13 cellular contexts compared by ENCODE assay signal in the genomic region with DNA sequence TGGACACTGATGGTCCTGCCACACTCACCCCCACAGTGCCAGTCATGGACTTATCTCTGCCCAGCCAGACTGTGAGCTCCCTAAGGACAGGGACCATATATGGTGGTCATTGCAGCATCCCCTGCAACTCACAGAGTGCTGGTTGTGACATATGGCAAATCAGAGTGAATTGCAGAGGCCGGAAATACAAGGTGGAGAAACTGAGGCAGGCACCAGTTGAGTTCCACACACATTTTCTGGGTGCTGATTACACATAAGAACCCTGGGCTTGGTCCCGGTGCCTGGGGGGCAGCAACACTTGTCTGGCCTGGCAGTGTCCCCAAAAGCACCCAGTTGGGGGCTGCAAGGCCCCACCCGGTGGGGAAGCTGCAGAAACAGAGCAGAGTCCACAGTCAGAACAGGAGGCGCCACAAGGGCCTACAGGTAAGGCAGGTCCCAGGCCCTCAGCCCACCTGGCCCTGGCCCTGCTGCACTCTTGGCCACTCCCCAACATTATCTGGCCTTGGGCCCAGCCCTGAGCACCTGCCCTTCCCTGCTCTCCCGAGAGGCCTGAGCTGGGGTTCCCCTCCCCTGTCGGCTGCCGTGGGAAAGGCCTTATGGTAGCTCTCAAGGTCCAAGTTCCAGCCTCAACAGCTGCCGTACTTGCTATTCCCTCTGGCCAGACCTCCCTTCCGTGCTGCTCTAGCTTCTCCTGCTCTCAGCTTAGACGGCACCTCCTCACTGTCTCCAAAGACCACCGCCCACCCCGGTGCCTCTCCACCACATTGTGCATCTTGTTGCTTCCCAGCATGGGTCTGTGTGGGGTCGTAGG.
A peak's percentile ranks its signal among the peaks of the same experiment; 100 is the strongest.
DNase-seq lines count a peak whose midpoint lies in the region; ATAC-seq and TF ChIP-seq lines count a peak whose summit lies in the region.
"Had no signal": no experiment of that assay in that cellular context is flagged by ENCODE, and none has a peak within 500 bp of the region (broad histone marks: within the 10 kb centered on the region; RNA-seq: fewer than 3 reads in every experiment).

No MANE protein-coding gene starts in this region.

- BruUV-seq in Calu3 (replicated peaks; lab: Mats Ljungman, UMichigan), result no TSS peak

- CTCF ChIA-PET in Calu3 (lab: Charles Lee) (interaction anchor here (0.8 to 2.0 kb wide), 3 partner anchors 10 to 74 kb away, joined by 3 to 4 read pairs (median 3); no protein-coding TSS in a partner anchor), WTC11 (lab: Charles Lee) (interaction anchor here (0.8 to 1.0 kb wide), 2 partner anchors 191 to 207 kb away, joined by 3 to 5 read pairs; no protein-coding TSS in a partner anchor)
- CTCF ChIA-PET in activated CD8-positive, alpha-beta T cell treated with anti-CD3 and anti-CD28 coated beads for 36 hours (lab: Charles Lee), result interaction anchor here (1.3 kb wide), 1 partner anchor 93 kb away, joined by 3 read pairs; no protein-coding TSS in a partner anchor

- peak overlapping the region; percentile 14 for H3K9ac ChIP-seq in mucosa of stomach (ENCODE audit: low read length)

- H3K9me3 ChIP-seq in mucosa of stomach (ENCODE audit: control insufficient read depth, low read length), result no peaks in the 10 kb centered on the region

- H3K4me3 Mint-ChIP-seq in Calu3 (ENCODE audit: low read depth, unreplicated experiment), result no peak overlapping the region
- H3K4me3 Mint-ChIP-seq in WTC11, result no peak overlapping the region
- H3K4me3 Mint-ChIP-seq in activated CD8-positive, alpha-beta T cell treated with anti-CD3 and anti-CD28 coated beads for 36 hours, result no peak overlapping the region
- H3K4me3 Mint-ChIP-seq in CD14-positive monocyte, result no peak overlapping the region
- H3K4me3 Mint-ChIP-seq: activated CD4-positive, alpha-beta memory T cell treated with anti-CD3 and anti-CD28 coated beads for 36 hours; neural crest cell had no signal

- no peaks in the 10 kb centered on the region for H3K36me3 ChIP-seq in mucosa of stomach (ENCODE audit: control insufficient read depth, insufficient read depth, low read length)

- H3K27ac Mint-ChIP-seq in Calu3 (ENCODE audit: unreplicated experiment) (peak overlapping the region; percentile 8), WTC11 (no peak overlapping the region), CD14-positive monocyte (peak overlapping the region in 1 of 7 donors; percentile 63)
- H3K27ac Mint-ChIP-seq in activated CD8-positive, alpha-beta T cell treated with anti-CD3 and anti-CD28 coated beads for 36 hours, result no peak overlapping the region
- H3K27ac Mint-ChIP-seq: activated CD4-positive, alpha-beta memory T cell treated with anti-CD3 and anti-CD28 coated beads for 36 hours had no signal

- H3K36me3 Mint-ChIP-seq in Calu3 (ENCODE audit: insufficient read depth, unreplicated experiment), result peaks cover 16% of the 10 kb centered on the region
- no peaks in the 10 kb centered on the region for H3K36me3 Mint-ChIP-seq in WTC11
- no peaks in the 10 kb centered on the region for H3K36me3 Mint-ChIP-seq in activated CD8-positive, alpha-beta T cell treated with anti-CD3 and anti-CD28 coated beads for 36 hours (ENCODE audit: low read depth)
- H3K36me3 Mint-ChIP-seq in CD14-positive monocyte, result peaks cover 0 to 2% of the 10 kb centered on the region in 2 donors
- H3K36me3 Mint-ChIP-seq: activated CD4-positive, alpha-beta memory T cell treated with anti-CD3 and anti-CD28 coated beads for 36 hours had no signal

- TF ChIP-seq CTCF in Calu3 (IDR thresholded peaks at IDR 0.05; ENCODE audit: unreplicated experiment) (no peak), WTC11 (IDR thresholded peaks at IDR 0.05) (no peak), CD14-positive monocyte (IDR thresholded peaks at IDR 0.05) (no peak)
- TF ChIP-seq CTCF in activated CD8-positive, alpha-beta T cell treated with anti-CD3 and anti-CD28 coated beads for 36 hours (IDR thresholded peaks at IDR 0.05), result no peak

- POLR2A ChIA-PET in WTC11 (lab: Charles Lee), result interaction anchor here (0.6 kb wide), 1 partner anchor 20 kb away, joined by 3 read pairs; no protein-coding TSS in a partner anchor
- POLR2A ChIA-PET in activated CD8-positive, alpha-beta T cell treated with anti-CD3 and anti-CD28 coated beads for 36 hours (lab: Charles Lee), result interaction anchor here (0.6 kb wide), 1 partner anchor 1916 kb away, joined by 4 read pairs; no protein-coding TSS in a partner anchor

- intact Hi-C loops in Calu3 (cut with micrococcal nuclease; ENCODE audit: unreplicated experiment) (loop anchor here (10.0 kb wide), 1 partner anchor 175 kb away; a partner anchor contains a TSS), CD14-positive monocyte (cut with micrococcal nuclease) (no loop called here)
- intact Hi-C loops in activated CD8-positive, alpha-beta T cell treated with anti-CD3 and anti-CD28 coated beads for 36 hours (cut with micrococcal nuclease), result no loop called here

- H3K4me3 ChIP-seq in mucosa of stomach (ENCODE audit: low read length), result no peak overlapping the region

- no peaks in the 10 kb centered on the region for H3K27me3 Mint-ChIP-seq in Calu3 (ENCODE audit: unreplicated experiment)
- H3K27me3 Mint-ChIP-seq in WTC11 (ENCODE audit: low read depth), result no peaks in the 10 kb centered on the region
- no peaks in the 10 kb centered on the region for H3K27me3 Mint-ChIP-seq in activated CD8-positive, alpha-beta T cell treated with anti-CD3 and anti-CD28 coated beads for 36 hours
- peaks cover 5 to 8% (median 6%) of the 10 kb centered on the region in 3 donors for H3K27me3 Mint-ChIP-seq in CD14-positive monocyte (ENCODE audit: low read depth in 3 of 3)

- H3K4me1 Mint-ChIP-seq in Calu3 (ENCODE audit: low read depth, unreplicated experiment) (peaks cover 69% of the 10 kb centered on the region), WTC11 (0 out of 2 replicates have a peak, but pooled peaks cover 7% of the 10 kb centered on the region), CD14-positive monocyte (peaks cover 20% of the 10 kb centered on the region)
- H3K4me1 Mint-ChIP-seq in activated CD8-positive, alpha-beta T cell treated with anti-CD3 and anti-CD28 coated beads for 36 hours (ENCODE audit: low read depth), result peaks cover 4% of the 10 kb centered on the region

- peaks cover 2% of the 10 kb centered on the region for H3K9me3 Mint-ChIP-seq in Calu3 (ENCODE audit: low read depth, unreplicated experiment)
- H3K9me3 Mint-ChIP-seq in WTC11, result peaks cover 4% of the 10 kb centered on the region; the same call in 1 of the 2 replicates
- H3K9me3 Mint-ChIP-seq in activated CD8-positive, alpha-beta T cell treated with anti-CD3 and anti-CD28 coated beads for 36 hours, result no peaks in the 10 kb centered on the region
- peaks cover 0 to 6% (median 0%) of the 10 kb centered on the region in 7 donors for H3K9me3 Mint-ChIP-seq in CD14-positive monocyte
- H3K9me3 Mint-ChIP-seq: activated CD4-positive, alpha-beta memory T cell treated with anti-CD3 and anti-CD28 coated beads for 36 hours had no signal

- ATAC-seq in WTC11, result peak; percentile 26; the same call in 1 of the 2 replicates
- no peak for ATAC-seq in activated CD8-positive, alpha-beta T cell treated with anti-CD3 and anti-CD28 coated beads for 36 hours

- DNase-seq in Calu3 (peak; percentile 78), NCI-H2029 (lab: John Stamatoyannopoulos, UW) (peak; percentile 66), WTC11 (ENCODE audit: low spot score) (no peak), NCI-H2227 treated with DMSO at 0.1 percent for 48 hours (lab: John Stamatoyannopoulos, UW) (no peak), CD14-positive monocyte (ENCODE audit: low spot score) (no peak)
- DNase-seq in activated CD8-positive, alpha-beta T cell treated with anti-CD3 and anti-CD28 coated beads for 36 hours, result no peak
- DNase-seq in NK-92 treated with Interleukin-12 subunit alpha and Interleukin-12 subunit beta, amount 100 ng/mL, for 24 hours (lab: John Stamatoyannopoulos, UW), result no peak
- DNase-seq: activated CD4-positive, alpha-beta memory T cell treated with anti-CD3 and anti-CD28 coated beads for 36 hours; activated naive CD4-positive, alpha-beta T cell; central memory CD4-positive, alpha-beta T cell; MV-4-11 had no signal

- H3K27me3 ChIP-seq in mucosa of stomach (ENCODE audit: control insufficient read depth, insufficient read depth, low read length), result no peaks in the 10 kb centered on the region

- H3K4me1 ChIP-seq in mucosa of stomach (ENCODE audit: control insufficient read depth, insufficient read depth, low read length), result peaks cover 58% of the 10 kb centered on the region

TF ChIP-seq in WTC11, 78 proteins besides CTCF, POLR2A, EP300 and RAD21:
- no peak for TF ChIP-seq CREM (CRISPR knock-in tag; IDR thresholded peaks at IDR 0.05)

Comparison
In these comparisons a context has a peak if more than half of its experiments do, and no peak if none do; other contexts are left out.
1. DNase-seq: peak in Calu3 (single experiment) and NCI-H2029 (single experiment); none in WTC11 (single experiment), activated CD8-positive, alpha-beta T cell treated with anti-CD3 and anti-CD28 coated beads for 36 hours (single experiment), NCI-H2227 treated with DMSO at 0.1 percent for 48 hours (single experiment), CD14-positive monocyte (single experiment) and NK-92 treated with Interleukin-12 subunit alpha and Interleukin-12 subunit beta, amount 100 ng/mL, for 24 hours (single experiment).